Comparison of ENCODE assay signal across 9 cellular contexts in genomic region chr2:205754924-205755321, GRCh38.
A peak's percentile ranks its signal among the peaks of the same experiment; 100 is the strongest.
DNase-seq lines count a peak whose midpoint lies in the region; FAIRE-seq and TF ChIP-seq lines count a peak whose summit lies in the region.
"Had no signal": no experiment of that assay in that cellular context is flagged by ENCODE, and none has a peak within 500 bp of the region (broad histone marks: within the 10 kb centered on the region; RNA-seq: fewer than 3 reads in every experiment).

No MANE protein-coding gene starts in this region.

- peak overlapping the region; percentile 26 for H3K27ac ChIP-seq in angular gyrus (ENCODE audit: low read depth, low read length)
- peak overlapping the region in 1 of 2 donors; percentile 35 for H3K27ac ChIP-seq in kidney (ENCODE audit: low read depth in 2 of 2, low read length in 2 of 2)
- peak overlapping the region; percentile 75 for H3K27ac ChIP-seq in subcutaneous abdominal adipose tissue (ENCODE audit: low read depth, low read length)

- H3K36me3 Mint-ChIP-seq in HFFc6 (ENCODE audit: low read depth), result no peaks in the 10 kb centered on the region

- no peak overlapping the region for H3K4me3 ChIP-seq in kidney (ENCODE audit: low read length in 2 of 2)
- no peak overlapping the region for H3K4me3 ChIP-seq in subcutaneous abdominal adipose tissue (ENCODE audit: low read depth in 1 of 5, low read length in 5 of 5)

- H3K27me3 ChIP-seq in subcutaneous abdominal adipose tissue (ENCODE audit: control insufficient read depth in 5 of 5, insufficient read depth in 4 of 5, low read length in 5 of 5), result no peaks in the 10 kb centered on the region

- H3K9me3 Mint-ChIP-seq in HFFc6, result no peaks in the 10 kb centered on the region

- peaks cover 0 to 2% of the 10 kb centered on the region in 2 donors for H3K36me3 ChIP-seq in kidney (ENCODE audit: control insufficient read depth in 1 of 2, insufficient read depth in 2 of 2, low read length in 2 of 2)
- H3K36me3 ChIP-seq in subcutaneous abdominal adipose tissue (ENCODE audit: control insufficient read depth in 5 of 5, insufficient read depth in 5 of 5, low read length in 5 of 5), result peaks cover 6 to 65% (median 25%) of the 10 kb centered on the region in 5 donors

- intact Hi-C loops in kidney (cut with DNase I), result no loop called here

- H3K4me1 ChIP-seq in kidney (ENCODE audit: control insufficient read depth in 1 of 2, insufficient read depth in 1 of 2, low read depth in 1 of 2, low read length in 2 of 2) (no peaks in the 10 kb centered on the region), subcutaneous abdominal adipose tissue (ENCODE audit: control insufficient read depth in 5 of 5, insufficient read depth in 5 of 5, low read length in 5 of 5) (peaks cover 0 to 59% (median 52%) of the 10 kb centered on the region in 5 donors)

- TF ChIP-seq CTCF in HFFc6 (IDR thresholded peaks at IDR 0.05) (no peak), kidney (IDR thresholded peaks at IDR 0.05; ENCODE audit: borderline replicate concordance, extremely low read depth, insufficient read depth) (no peak)

- peak; percentile 26 for DNase-seq in HFFc6
- DNase-seq in kidney, result peak; percentile 86
- no peak for DNase-seq in Kasumi-1 (lab: John Stamatoyannopoulos, UW)
- DNase-seq in DMS153 treated with DMSO at 0.1 percent for 48 hours (lab: John Stamatoyannopoulos, UW; ENCODE audit: unreplicated experiment), result no peak
- no peak for DNase-seq in NCI-H774 (lab: John Stamatoyannopoulos, UW)
- DNase-seq in ureter (ENCODE audit: low spot score), result no peak
- DNase-seq: cortex of kidney had no signal

- peak overlapping the region; percentile 70 for H3K27ac Mint-ChIP-seq in HFFc6

- no peak overlapping the region for H3K9ac ChIP-seq in kidney (ENCODE audit: low read length in 2 of 2)
- peak overlapping the region in 2 of 5 donors; percentile 2 to 9 for H3K9ac ChIP-seq in subcutaneous abdominal adipose tissue (ENCODE audit: low read length in 5 of 5)

- H3K4me1 Mint-ChIP-seq in HFFc6 (ENCODE audit: low read depth), result peaks cover 62% of the 10 kb centered on the region

- FAIRE-seq in kidney (lab: Jason Lieb, UNC), result no peak

- H3K27me3 Mint-ChIP-seq in HFFc6 (ENCODE audit: insufficient read depth), result peaks cover 3% of the 10 kb centered on the region

- H3K4me3 Mint-ChIP-seq in HFFc6, result peak overlapping the region; percentile 38

- no peaks in the 10 kb centered on the region for H3K9me3 ChIP-seq in kidney (ENCODE audit: control insufficient read depth in 1 of 2, low read length in 2 of 2)
- no peaks in the 10 kb centered on the region for H3K9me3 ChIP-seq in subcutaneous abdominal adipose tissue (ENCODE audit: control insufficient read depth in 5 of 5, low read length in 5 of 5)

Comparison
In these comparisons a context has a peak if more than half of its experiments do, and no peak if none do; other contexts are left out.
1. DNase-seq: peak in HFFc6 (single experiment) and kidney (single experiment); none in Kasumi-1 (0 of 2), DMS153 treated with DMSO at 0.1 percent for 48 hours (single experiment), NCI-H774 (single experiment) and ureter (single experiment).